In the genomic region with DNA sequence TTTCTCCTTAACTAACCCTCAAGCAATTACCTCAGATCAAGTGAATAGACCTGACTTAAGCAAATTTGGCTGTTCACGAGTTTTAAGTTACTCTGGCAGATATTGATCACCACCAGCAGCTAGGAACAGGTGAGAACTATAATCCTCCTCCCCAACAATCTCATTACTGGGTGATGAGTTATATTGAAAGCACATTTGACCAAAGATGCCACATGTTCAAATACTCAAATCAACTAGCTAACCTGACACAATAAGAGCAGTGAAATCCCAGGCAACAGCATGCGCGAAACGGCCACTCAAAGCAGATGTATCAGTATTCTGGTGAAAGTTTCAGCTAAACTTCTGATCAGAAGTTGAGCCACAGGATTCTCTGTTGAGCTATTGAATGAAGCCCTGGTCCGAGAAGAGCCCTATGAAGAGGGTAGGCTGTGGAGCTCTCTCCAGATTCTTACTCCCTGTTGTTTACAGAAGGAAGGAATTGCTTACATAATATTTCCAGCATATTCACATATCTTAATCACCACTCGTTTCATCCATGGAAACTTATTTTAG, we compare ENCODE assay signal across 8 cellular contexts. TPM values are rescaled to one million over a fixed set of nuclear protein-coding genes. Genes with fewer than 3 reads are reported as not detected.
A peak's percentile ranks its signal among the peaks of the same experiment; 100 is the strongest.
DNase-seq lines count a peak whose midpoint lies in the region; ATAC-seq and TF ChIP-seq lines count a peak whose summit lies in the region.

No MANE protein-coding gene starts in this region.

- H3K27ac Mint-ChIP-seq in mesothelial cell of epicardium = peak overlapping the region; percentile 38

- peaks cover 6% of the 10 kb centered on the region for H3K4me1 Mint-ChIP-seq in mesothelial cell of epicardium

- no peaks in the 10 kb centered on the region for H3K27me3 Mint-ChIP-seq in mesothelial cell of epicardium (ENCODE audit: low read depth)

- H3K4me3 Mint-ChIP-seq in mesothelial cell of epicardium = no peak overlapping the region

- peaks cover 6% of the 10 kb centered on the region for H3K9me3 Mint-ChIP-seq in mesothelial cell of epicardium

- no peaks in the 10 kb centered on the region for H3K36me3 Mint-ChIP-seq in mesothelial cell of epicardium

- DNase-seq in mesothelial cell of epicardium (ENCODE audit: low spot score in 2 of 2, unreplicated experiment in 2 of 2) = no peak
- no peak for DNase-seq in foreskin melanocyte
- no peak for DNase-seq in islet precursor cell
- no peak for DNase-seq in NCI-H2029 treated with DMSO at 0.1 percent for 48 hours (lab: John Stamatoyannopoulos, UW)
- no peak for DNase-seq in NCI-H1694 treated with DMSO at 0.1 percent for 48 hours (lab: John Stamatoyannopoulos, UW)

- peak; percentile 91 for ATAC-seq in GM18520 (IDR thresholded peaks at IDR 0.05; ENCODE audit: unreplicated experiment)
- peak; percentile 81 for ATAC-seq in GM21619 (IDR thresholded peaks at IDR 0.05; ENCODE audit: unreplicated experiment)
- ATAC-seq in HG03558 (IDR thresholded peaks at IDR 0.05; ENCODE audit: extremely low read depth, unreplicated experiment) = peak; percentile 81

- TF ChIP-seq CTCF in mesothelial cell of epicardium (IDR thresholded peaks at IDR 0.05; ENCODE audit: unreplicated experiment) = no peak

RNA-seq across cellular contexts. Expression of a gene that starts 52.6 kb away (rescaled TPM):
- total RNA-seq in mesothelial cell of epicardium = 2.6 to 3.4 TPM (median 2.7 TPM) in 3 replicates
